In the genomic region with DNA sequence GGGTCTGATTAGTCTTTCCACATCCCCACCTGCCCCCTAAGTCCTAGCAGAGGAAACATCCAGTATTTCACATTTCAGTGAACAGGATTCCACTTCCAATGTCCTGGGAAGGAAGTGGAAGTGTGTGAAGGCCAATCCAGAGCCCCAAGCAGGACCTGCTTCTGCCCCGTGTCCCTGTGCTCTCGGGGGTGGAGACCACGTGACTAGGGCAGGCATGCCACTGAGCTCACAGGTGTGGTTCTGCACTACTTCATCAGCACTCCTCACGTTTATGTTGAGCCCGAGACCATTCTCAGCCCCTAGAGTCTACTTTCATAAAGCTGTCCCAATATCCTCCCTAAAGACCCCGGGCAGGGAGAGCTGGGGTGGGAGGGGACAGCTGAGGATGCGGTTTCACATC, we compare ENCODE assay signal across 23 cellular contexts.
"Had no signal": no experiment of that assay in that cellular context is flagged by ENCODE, and none has a peak within 500 bp of the region (broad histone marks: within the 10 kb centered on the region; RNA-seq: fewer than 3 reads in every experiment).

No MANE protein-coding gene starts in this region.

- DNase-seq: activated CD4-positive, alpha-beta memory T cell treated with anti-CD3 and anti-CD28 coated beads for 36 hours; activated CD4-positive, alpha-beta T cell treated with anti-CD3 and anti-CD28 coated beads for 48 hours; activated CD4-positive, CD25-positive, alpha-beta regulatory T cell; activated naive CD4-positive, alpha-beta T cell treated with Interleukin-2 at 50 U/mL for 16 hours; activated naive CD8-positive, alpha-beta T cell treated with anti-CD3 and anti-CD28 coated beads for 36 hours; activated T-cell treated with anti-CD3 and anti-CD28 coated beads, Interleukin-2, amount 50 U/mL, for 48 hours; effector memory CD4-positive, alpha-beta T cell; left lung; naive thymus-derived CD8-positive, alpha-beta T cell; sigmoid colon; stimulated activated CD4-positive, alpha-beta T cell treated with anti-CD3 and anti-CD28 coated beads, Interleukin-2, amount 100 ng/mL, for 48 hours; stimulated activated CD8-positive, alpha-beta memory T cell treated with anti-CD3 and anti-CD28 coated beads, Interleukin-4, amount 100 ng/mL, for 48 hours; stimulated activated naive B cell treated with anti-CD40 and anti-IgM and Interleukin-4, amounts not matched to agents 10 μg/mL and 1 μg/mL and 100 μg/mL, for 72 hours had no signal

- H3K9me3 ChIP-seq: breast epithelium, left lung, sigmoid colon, thoracic aorta had no signal

- H3K4me1 Mint-ChIP-seq: activated naive CD8-positive, alpha-beta T cell treated with anti-CD3 and anti-CD28 coated beads for 36 hours; central memory CD8-positive, alpha-beta T cell; naive thymus-derived CD8-positive, alpha-beta T cell had no signal

- H3K36me3 ChIP-seq: breast epithelium, left lung, neural progenitor cell, sigmoid colon, thoracic aorta had no signal

- H3K9me3 Mint-ChIP-seq: activated CD4-positive, alpha-beta memory T cell treated with anti-CD3 and anti-CD28 coated beads for 36 hours; activated naive CD8-positive, alpha-beta T cell treated with anti-CD3 and anti-CD28 coated beads for 36 hours; central memory CD8-positive, alpha-beta T cell; mesothelial cell of epicardium; naive thymus-derived CD8-positive, alpha-beta T cell; neural progenitor cell; stimulated activated naive B cell treated with anti-CD40 and anti-IgM and Interleukin-4, amounts not matched to agents 10 μg/mL and 1 μg/mL and 100 μg/mL, for 72 hours; type B pancreatic cell had no signal

- H3K27ac ChIP-seq: breast epithelium, foreskin keratinocyte, hepatocyte, left lung, neural progenitor cell, sigmoid colon, thoracic aorta had no signal

- H3K4me3 ChIP-seq: breast epithelium, hepatocyte, left lung, lung, neural progenitor cell, sigmoid colon, smooth muscle cell, thoracic aorta had no signal

- H3K36me3 Mint-ChIP-seq: activated CD4-positive, alpha-beta memory T cell treated with anti-CD3 and anti-CD28 coated beads for 36 hours; activated naive CD8-positive, alpha-beta T cell treated with anti-CD3 and anti-CD28 coated beads for 36 hours; mesothelial cell of epicardium; naive thymus-derived CD8-positive, alpha-beta T cell; neural progenitor cell; stimulated activated naive B cell treated with anti-CD40 and anti-IgM and Interleukin-4, amounts not matched to agents 10 μg/mL and 1 μg/mL and 100 μg/mL, for 72 hours; type B pancreatic cell had no signal

- H3K9ac ChIP-seq: neural progenitor cell had no signal

- ATAC-seq: left lung; naive thymus-derived CD8-positive, alpha-beta T cell; stimulated activated naive B cell treated with anti-CD40 and anti-IgM and Interleukin-4, amounts not matched to agents 10 μg/mL and 1 μg/mL and 100 μg/mL, for 72 hours had no signal

- H3K27me3 ChIP-seq: breast epithelium, hepatocyte, left lung, neural progenitor cell, sigmoid colon had no signal

- H3K4me1 ChIP-seq: breast epithelium, left lung, sigmoid colon had no signal

- H3K27ac Mint-ChIP-seq: activated CD4-positive, alpha-beta memory T cell treated with anti-CD3 and anti-CD28 coated beads for 36 hours; activated naive CD8-positive, alpha-beta T cell treated with anti-CD3 and anti-CD28 coated beads for 36 hours; mesothelial cell of epicardium; naive thymus-derived CD8-positive, alpha-beta T cell; neural progenitor cell; stimulated activated naive B cell treated with anti-CD40 and anti-IgM and Interleukin-4, amounts not matched to agents 10 μg/mL and 1 μg/mL and 100 μg/mL, for 72 hours; type B pancreatic cell had no signal

- H3K4me3 Mint-ChIP-seq: activated CD4-positive, alpha-beta memory T cell treated with anti-CD3 and anti-CD28 coated beads for 36 hours; activated naive CD8-positive, alpha-beta T cell treated with anti-CD3 and anti-CD28 coated beads for 36 hours; central memory CD8-positive, alpha-beta T cell; mesothelial cell of epicardium; naive thymus-derived CD8-positive, alpha-beta T cell; stimulated activated naive B cell treated with anti-CD40 and anti-IgM and Interleukin-4, amounts not matched to agents 10 μg/mL and 1 μg/mL and 100 μg/mL, for 72 hours; type B pancreatic cell had no signal
